22 cellular contexts compared by ENCODE assay signal in the genomic region with DNA sequence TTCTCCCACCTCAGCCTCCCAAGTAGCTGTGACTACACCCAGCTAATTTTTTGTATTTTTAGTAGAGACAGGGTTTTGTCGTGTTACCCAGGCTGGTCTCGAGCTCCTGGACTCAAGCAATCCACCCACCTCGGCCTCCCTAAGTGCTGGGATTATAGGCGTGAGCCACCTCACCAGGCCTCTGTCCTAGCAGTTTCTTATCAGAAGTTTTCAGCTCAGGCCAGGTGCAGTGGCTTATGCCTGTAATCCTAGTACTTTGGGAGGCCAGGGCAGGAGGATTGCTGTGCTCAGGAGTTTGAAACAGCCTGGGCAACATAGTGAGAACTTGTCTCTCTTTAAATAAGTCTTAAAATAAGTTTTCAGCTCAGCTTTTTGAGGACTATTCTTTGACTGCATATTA. TPM values are rescaled to one million over a fixed set of nuclear protein-coding genes. Genes with fewer than 3 reads are reported as not detected.
DNase-seq lines count a peak whose midpoint lies in the region; ATAC-seq, FAIRE-seq and TF ChIP-seq lines count a peak whose summit lies in the region.
"Had no signal": no experiment of that assay in that cellular context is flagged by ENCODE, and none has a peak within 500 bp of the region (broad histone marks: within the 10 kb centered on the region; RNA-seq: fewer than 3 reads in every experiment).

No MANE protein-coding gene starts in this region.

- H3K27ac Mint-ChIP-seq in GM23338 (peak overlapping the region; percentile 61; the same call in 1 of the 2 replicates), T-helper 17 cell (peak overlapping the region; percentile 29), neural progenitor cell (no peak overlapping the region)
- H3K27ac Mint-ChIP-seq: B cell; CD8-positive, alpha-beta T cell; HFFc6 had no signal

- DNase-seq in GM23338 (ENCODE audit: low spot score), result no peak
- no peak for DNase-seq in T-helper 17 cell
- peak in 1 of 4 experiments; percentile 51 for DNase-seq in K562 (ENCODE audit: extremely low read depth in 1 of 4, low spot score in 3 of 4)
- peak; percentile 9 for DNase-seq in neural progenitor cell (ENCODE audit: low spot score)
- DNase-seq in NOMO-1 treated with DMSO at 0.1 percent for 48 hours (lab: John Stamatoyannopoulos, UW; ENCODE audit: unreplicated experiment), result no peak
- DNase-seq: Calu3; CD8-positive, alpha-beta T cell; DMS79 treated with DMSO at 0.1 percent for 48 hours; GM23248; HFFc6; IMR-90; KBM-7 had no signal

- CTCF ChIA-PET in K562 (lab: Yijun Ruan, JAX; ENCODE audit: low intra/inter-chr PET ratio), result no interaction called here

- no peaks in the 10 kb centered on the region for H3K9me3 Mint-ChIP-seq in GM23338
- no peaks in the 10 kb centered on the region for H3K9me3 Mint-ChIP-seq in neural progenitor cell
- H3K9me3 Mint-ChIP-seq: CD8-positive, alpha-beta T cell; HFFc6 had no signal

- no peak overlapping the region for H3K9ac ChIP-seq in K562 (ENCODE audit: insufficient read depth in 1 of 2, low read depth in 2 of 2, low read length in 2 of 2)
- H3K9ac ChIP-seq in neural progenitor cell, result no peak overlapping the region
- H3K9ac ChIP-seq: BLaER1 treated with 17β-estradiol and CSF1 and Interleukin-3, amounts not matched to agents 10 nM and 100 nM; GM23248 had no signal

- intact Hi-C loops in K562 (cut with micrococcal nuclease), result no loop called here

- H3K4me3 ChIP-seq in GM23338, result no peak overlapping the region
- H3K4me3 ChIP-seq in K562, result no peak overlapping the region
- H3K4me3 ChIP-seq in neural progenitor cell, result no peak overlapping the region
- H3K4me3 ChIP-seq: BLaER1 treated with 17β-estradiol and CSF1 and Interleukin-3, amounts not matched to agents 10 nM and 100 nM; GM12878; GM23248 had no signal

- no peak for TF ChIP-seq EP300 in K562 (IDR thresholded peaks at IDR 0.05; ENCODE audit: low read length)

- no TSS peak for BruUV-seq in K562 (replicated peaks; lab: Mats Ljungman, UMichigan)

- POLR2A ChIA-PET in K562 (lab: Yijun Ruan, JAX), result interaction anchor here (0.6 kb wide), 1 partner anchor 129 kb away, joined by 3 read pairs; no protein-coding TSS in a partner anchor

- H3K4me1 Mint-ChIP-seq in GM23338 (peaks cover 14% of the 10 kb centered on the region), T-helper 17 cell (peaks cover 8% of the 10 kb centered on the region), neural progenitor cell (peaks cover 31% of the 10 kb centered on the region)

- TF ChIP-seq RAD21 in K562 (CRISPR knock-in tag; conservative IDR thresholded peaks at IDR 0.05 in 1 of 2, IDR thresholded peaks at IDR 0.05 in 1 of 2), result no peak

- H3K4me3 Mint-ChIP-seq in GM23338, result no peak overlapping the region
- no peak overlapping the region for H3K4me3 Mint-ChIP-seq in T-helper 17 cell
- H3K4me3 Mint-ChIP-seq in neural progenitor cell, result no peak overlapping the region
- H3K4me3 Mint-ChIP-seq: B cell; CD8-positive, alpha-beta T cell; HFFc6 had no signal

- H3K9me2 ChIP-seq in GM23338 (ENCODE audit: insufficient read depth), result no peaks in the 10 kb centered on the region

- ATAC-seq in GM23338 (no peak), T-helper 17 cell (no peak), K562 (peak; percentile 80), GM18867 (IDR thresholded peaks at IDR 0.05; ENCODE audit: unreplicated experiment) (no peak), GM18873 (IDR thresholded peaks at IDR 0.05; ENCODE audit: low FRiP score, unreplicated experiment) (no peak)
- ATAC-seq: CD8-positive, alpha-beta T cell; GM12878; HCT116 had no signal

- H3K27me3 Mint-ChIP-seq in GM23338 (ENCODE audit: insufficient read depth, low read depth, poor library complexity), result peaks cover 7% of the 10 kb centered on the region
- no peaks in the 10 kb centered on the region for H3K27me3 Mint-ChIP-seq in T-helper 17 cell
- H3K27me3 Mint-ChIP-seq in neural progenitor cell (ENCODE audit: insufficient read depth, low read depth), result peaks cover 3% of the 10 kb centered on the region
- H3K27me3 Mint-ChIP-seq: B cell had no signal

- FAIRE-seq in K562 (lab: Jason Lieb, UNC), result no peak
- FAIRE-seq: GM12878, GM18507, GM19239, H54, HTR-8/SVneo had no signal

- WGBS in K562 (ENCODE audit: insufficient coverage, low coverage, missing lambda C conversion rate), result 19% methylated on average over 4 of the region's 4 CpGs

- H3K4me2 ChIP-seq in GM23338 (no peak overlapping the region), K562 (ENCODE audit: insufficient read depth, low read length) (no peak overlapping the region), neural progenitor cell (no peak overlapping the region)
- H3K4me2 ChIP-seq: BLaER1 treated with 17β-estradiol and CSF1 and Interleukin-3, amounts not matched to agents 10 nM and 100 nM had no signal

- no peaks in the 10 kb centered on the region for H3K27me3 ChIP-seq in GM23338 (ENCODE audit: insufficient read depth)
- no peaks in the 10 kb centered on the region for H3K27me3 ChIP-seq in K562 (ENCODE audit: control insufficient read depth in 2 of 2, insufficient read depth in 2 of 2, low read length in 2 of 2)
- H3K27me3 ChIP-seq in neural progenitor cell, result no peaks in the 10 kb centered on the region
- H3K27me3 ChIP-seq: BLaER1 treated with 17β-estradiol and CSF1 and Interleukin-3, amounts not matched to agents 10 nM and 100 nM had no signal

- H2AFZ ChIP-seq in GM23338 (no peak overlapping the region), K562 (ENCODE audit: low read depth, low read length) (no peak overlapping the region), neural progenitor cell (replicated peaks) (no peak overlapping the region)
- H2AFZ ChIP-seq: GM23248 had no signal

- H3K9me3 ChIP-seq in T-helper 17 cell (ENCODE audit: control insufficient read depth, low read length, poor library complexity, severe bottlenecking), result no peaks in the 10 kb centered on the region
- H3K9me3 ChIP-seq in K562 (replicated peaks; ENCODE audit: control insufficient read depth, insufficient read depth, low read depth, low read length), result no peaks in the 10 kb centered on the region
- H3K9me3 ChIP-seq in neural progenitor cell (ENCODE audit: low read depth), result no peaks in the 10 kb centered on the region
- H3K9me3 ChIP-seq: BLaER1 treated with 17β-estradiol and CSF1 and Interleukin-3, amounts not matched to agents 10 nM and 100 nM had no signal

- H4K20me1 ChIP-seq in GM23338 (replicated peaks; ENCODE audit: insufficient read depth), result no peaks in the 10 kb centered on the region
- no peaks in the 10 kb centered on the region for H4K20me1 ChIP-seq in K562 (replicated peaks; ENCODE audit: control insufficient read depth, insufficient read depth, low read length)
- H4K20me1 ChIP-seq in neural progenitor cell (ENCODE audit: low read depth), result peaks cover 8% of the 10 kb centered on the region
- H4K20me1 ChIP-seq: BLaER1 treated with 17β-estradiol and CSF1 and Interleukin-3, amounts not matched to agents 10 nM and 100 nM had no signal

- H3K79me2 ChIP-seq in GM23338 (replicated peaks; ENCODE audit: insufficient read depth), result no peaks in the 10 kb centered on the region
- H3K79me2 ChIP-seq in K562 (ENCODE audit: control insufficient read depth, insufficient read depth, low read length), result no peaks in the 10 kb centered on the region
- no peaks in the 10 kb centered on the region for H3K79me2 ChIP-seq in neural progenitor cell (ENCODE audit: low read depth)

- H3K4me1 ChIP-seq in GM23338 (ENCODE audit: insufficient read depth), result no peaks in the 10 kb centered on the region; the same call in 1 of the 2 replicates
- no peaks in the 10 kb centered on the region for H3K4me1 ChIP-seq in K562 (replicated peaks in 1 of 2; ENCODE audit: control insufficient read depth in 2 of 2, insufficient read depth in 2 of 2, low read length in 2 of 2)
- H3K4me1 ChIP-seq in neural progenitor cell, result peaks cover 24% of the 10 kb centered on the region
- H3K4me1 ChIP-seq: BLaER1 treated with 17β-estradiol and CSF1 and Interleukin-3, amounts not matched to agents 10 nM and 100 nM had no signal

- in situ Hi-C loops in K562 (cut with MboI), result no loop called here

- H3F3A ChIP-seq in GM23338 (replicated peaks; ENCODE audit: low read depth) (no peaks in the 10 kb centered on the region), neural progenitor cell (ENCODE audit: low read depth) (peaks cover 40% of the 10 kb centered on the region)

- TF ChIP-seq POLR2A in K562 (conservative IDR thresholded peaks at IDR 0.05), result no peak

- TF ChIP-seq CTCF in GM23338 (conservative IDR thresholded peaks at IDR 0.05; ENCODE audit: low read depth in 2 of 2) (no peak), K562 (IDR thresholded peaks at IDR 0.05 in 2 of 3, conservative IDR thresholded peaks at IDR 0.05 in 1 of 3; ENCODE audit: insufficient read depth in 2 of 3, low read depth in 1 of 3, low read length in 3 of 3) (no peak), neural progenitor cell (IDR thresholded peaks at IDR 0.05) (no peak)

- H3K36me3 ChIP-seq in GM23338 (ENCODE audit: insufficient read depth), result no peaks in the 10 kb centered on the region
- H3K36me3 ChIP-seq in K562 (ENCODE audit: control insufficient read depth, insufficient read depth, low read length), result peaks cover 2% of the 10 kb centered on the region; the same call in 2 of the 3 replicates
- no peaks in the 10 kb centered on the region for H3K36me3 ChIP-seq in neural progenitor cell

- no peak overlapping the region for H3K27ac ChIP-seq in GM23338 (ENCODE audit: low read depth)
- no peak overlapping the region for H3K27ac ChIP-seq in K562 (ENCODE audit: extremely low read depth, low read depth, low read length)
- H3K27ac ChIP-seq in neural progenitor cell, result peak overlapping the region; percentile 26
- H3K27ac ChIP-seq: BLaER1 treated with 17β-estradiol and CSF1 and Interleukin-3, amounts not matched to agents 10 nM and 100 nM; GM23248 had no signal

- no peaks in the 10 kb centered on the region for H3K9me1 ChIP-seq in K562 (ENCODE audit: control insufficient read depth, insufficient read depth, low read length)

- H3K36me3 Mint-ChIP-seq in GM23338 (ENCODE audit: low read depth) (no peaks in the 10 kb centered on the region), T-helper 17 cell (ENCODE audit: low read depth) (peaks cover 14% of the 10 kb centered on the region), neural progenitor cell (no peaks in the 10 kb centered on the region)

RNA-seq across cellular contexts. Expression of gene SGO1, which starts 48.4 kb away (rescaled TPM):
- 31.8 and 33.0 TPM in 2 replicates for total RNA-seq in GM23338 (2014; rRNA removed; shearing (Covaris generic))
- polyA plus RNA-seq in GM23338 (2016; fragmentation: Nextera tagmentation; extraction: Ambion mirVana), result 95.0 and 128 TPM in 2 replicates
- 1 to 10 TPM; 1.0 to 1.5 TPM for total RNA-seq in T-helper 17 cell
- 11.6 and 39.0 TPM in 2 replicates for total RNA-seq in K562 (2011; cell fraction: chromatin; rRNA removed; ENCODE audit: low replicate concordance)
- 9.2 and 9.6 TPM in 2 replicates for total RNA-seq in K562 (2011; cell fraction: nucleolus; rRNA removed)
- total RNA-seq in K562 (2011; cell fraction: nucleoplasm; rRNA removed), result 25.8 and 42.7 TPM in 2 replicates
- 19.6 and 22.1 TPM in 2 replicates for total RNA-seq in K562 (2014; rRNA removed)
- total RNA-seq in K562 (2014; rRNA removed; fragmentation: Illumina TruSeq; extraction: Trizol), result 37.9 and 41.9 TPM in 2 replicates
- 36.8 and 39.1 TPM in 2 replicates for total RNA-seq in K562 (2015; rRNA removed; fragmentation: Illumina TruSeq; extraction: Trizol)
- 37.4 and 37.7 TPM in 2 replicates for total RNA-seq in K562 (2021)
- polyA plus RNA-seq in K562 (2011; rRNA removed), result 18.0 and 20.0 TPM in 2 replicates
- polyA plus RNA-seq in K562 (2011; cell fraction: cytosol; rRNA removed), result 5.4 and 8.4 TPM in 2 replicates
- 9.7 and 9.8 TPM in 2 replicates for polyA plus RNA-seq in K562 (2011; cell fraction: nucleus; rRNA removed)
- 23.7 and 24.2 TPM in 2 replicates for polyA plus RNA-seq in K562 (2012)
- polyA plus RNA-seq in K562 (2014; fragmentation: Illumina TruSeq; extraction: Trizol), result 46.5 and 57.3 TPM in 2 replicates
- polyA plus RNA-seq in K562 (2014; fragmentation: Nextera tagmentation; extraction: Ambion mirVana), result 10 to 100 TPM; 13.7 to 17.0 TPM
- 23.9 and 28.2 TPM in 2 replicates for polyA plus RNA-seq in K562 (2014; rRNA removed)
- polyA minus RNA-seq in K562 (2011; rRNA and poly(A)+ RNA removed), result 23.6 and 31.6 TPM in 2 replicates
- polyA minus RNA-seq in K562 (2011; cell fraction: cytosol; rRNA and poly(A)+ RNA removed), result 12.6 and 13.3 TPM in 2 replicates
- polyA minus RNA-seq in K562 (2011; cell fraction: nucleus; rRNA and poly(A)+ RNA removed), result 15.6 and 22.7 TPM in 2 replicates
- total RNA-seq in neural progenitor cell (ENCODE audit: low replicate concordance), result 48.2 and 59.2 TPM in 2 replicates

Comparison
In these comparisons a context has a peak if more than half of its experiments do, and no peak if none do; other contexts are left out.
1. RNA of gene SGO1, which starts 48.4 kb away (total RNA-seq): 48.2 to 59.2 TPM in neural progenitor cell, 9.2 to 42.7 TPM in K562 and 31.8 to 33.0 TPM in GM23338; 1.0 to 1.5 TPM in T-helper 17 cell; every median in the first group is over 4 times any median in the second.